Comparison of ENCODE assay signal across 15 cellular contexts in genomic region chr17:47274319-47275069, GRCh38. TPM values are rescaled to one million over a fixed set of nuclear protein-coding genes. Genes with fewer than 3 reads are reported as not detected.
DNase-seq lines count a peak whose midpoint lies in the region; ATAC-seq, FAIRE-seq and TF ChIP-seq lines count a peak whose summit lies in the region.
"Had no signal": no experiment of that assay in that cellular context is flagged by ENCODE, and none has a peak within 500 bp of the region (broad histone marks: within the 10 kb centered on the region; RNA-seq: fewer than 3 reads in every experiment).

No MANE protein-coding gene starts in this region.

- H3K4me1 ChIP-seq in IMR-90 (ENCODE audit: control insufficient read depth, insufficient read depth, low read length) (peaks cover 40% of the 10 kb centered on the region), H1 (replicated peaks in 1 of 4; ENCODE audit: control insufficient read depth in 3 of 4, insufficient read depth in 4 of 4, low read length in 3 of 4) (peaks cover 6 to 18% (median 11%) of the 10 kb centered on the region in 4 experiments), muscle layer of colon (ENCODE audit: insufficient read depth, low read length) (peaks cover 71% of the 10 kb centered on the region), transverse colon (peaks cover 32 to 53% (median 39%) of the 10 kb centered on the region in 4 donors)

- no peak for TF ChIP-seq CTCF in IMR-90 (conservative IDR thresholded peaks at IDR 0.05; ENCODE audit: low read depth, low read length)
- TF ChIP-seq CTCF in H1 (IDR thresholded peaks at IDR 0.05; ENCODE audit: control extremely low read depth in 1 of 3, insufficient read depth in 1 of 3, low read depth in 1 of 3, low read length in 3 of 3), result no peak
- TF ChIP-seq CTCF in transverse colon (IDR thresholded peaks at IDR 0.05), result no peak

- H2BK5ac ChIP-seq in IMR-90 (ENCODE audit: low read depth, low read length, poor library complexity, severe bottlenecking), result peak overlapping the region; percentile 93
- H2BK5ac ChIP-seq in H1 (ENCODE audit: low read depth, low read length), result no peak overlapping the region

- no peak for FAIRE-seq in H1 (lab: Jason Lieb, UNC)
- FAIRE-seq: endothelial cell of umbilical vein had no signal

- peak overlapping the region; percentile 93 for H3K14ac ChIP-seq in IMR-90 (replicated peaks; ENCODE audit: low read depth, low read length)
- H3K14ac ChIP-seq in H1 (ENCODE audit: insufficient read length), result no peak overlapping the region

- H3K36me3 ChIP-seq in IMR-90 (ENCODE audit: control insufficient read depth, insufficient read depth, low read length) (no peaks in the 10 kb centered on the region), H1 (ENCODE audit: control insufficient read depth in 2 of 4, insufficient read depth in 4 of 4, low read length in 3 of 4) (no peaks in the 10 kb centered on the region), muscle layer of colon (ENCODE audit: insufficient read depth, low read length) (no peaks in the 10 kb centered on the region), transverse colon (no peaks in the 10 kb centered on the region)

- H2BK20ac ChIP-seq in IMR-90 (ENCODE audit: low read depth, low read length) (peak overlapping the region; percentile 97), H1 (ENCODE audit: low read length) (no peak overlapping the region)

- peak overlapping the region; percentile 95 for H2BK120ac ChIP-seq in IMR-90 (ENCODE audit: low read depth, low read length)
- H2BK120ac ChIP-seq in H1 (replicated peaks; ENCODE audit: low read depth, low read length), result peak overlapping the region; percentile 16

- in situ Hi-C loops in IMR-90 (cut with MboI; ENCODE audit: low sequenced_read_pairs) (no loop called here), transverse colon (cut with MboI; ENCODE audit: low pct_ligation_motif_present in 1 of 4, low pct_unique_long_range_greater_than_20kb in 1 of 4, low sequenced_read_pairs in 3 of 4) (no loop called here)

- peaks cover 42% of the 10 kb centered on the region for H3K9me1 ChIP-seq in IMR-90 (ENCODE audit: insufficient read depth, low read length)

- TF ChIP-seq EP300 in H1 (IDR thresholded peaks at IDR 0.05; ENCODE audit: borderline replicate concordance in 1 of 2, low read depth in 2 of 2, low read length in 2 of 2), result no peak
- no peak for TF ChIP-seq EP300 in transverse colon (IDR thresholded peaks at IDR 0.05; ENCODE audit: low read depth)

- POLR2A ChIA-PET in IMR-90 (lab: Charles Lee; ENCODE audit: unreplicated experiment) (no interaction called here), H1 (lab: Charles Lee; ENCODE audit: partially characterized antibody) (interaction anchor here (0.6 to 2.1 kb wide), 4 partner anchors 10 to 207 kb away, joined by 3 to 5 read pairs (median 4); partner anchors contain the start of gene EFCAB13)

- peak overlapping the region; percentile 84 for H2BK15ac ChIP-seq in IMR-90 (ENCODE audit: low read depth, low read length)
- H2BK15ac ChIP-seq in H1 (ENCODE audit: low read length), result no peak overlapping the region; the same call in 1 of the 2 replicates

- no peaks in the 10 kb centered on the region for H3K9me3 ChIP-seq in IMR-90 (ENCODE audit: control insufficient read depth, insufficient read depth, low read length)
- no peaks in the 10 kb centered on the region for H3K9me3 ChIP-seq in H1 (ENCODE audit: insufficient read depth in 2 of 2, low read depth in 1 of 2, low read length in 1 of 2)
- no peaks in the 10 kb centered on the region for H3K9me3 ChIP-seq in muscle layer of colon (ENCODE audit: low read length)
- H3K9me3 ChIP-seq in transverse colon, result no peaks in the 10 kb centered on the region

- H3K56ac ChIP-seq in IMR-90 (ENCODE audit: extremely low read depth, insufficient read depth, low read length) (no peak overlapping the region), H1 (replicated peaks; ENCODE audit: insufficient read length, low read depth, low read length) (no peak overlapping the region)

- H3K4me2 ChIP-seq in IMR-90 (ENCODE audit: low read depth, low read length) (no peak overlapping the region; the same call in 1 of the 2 replicates), H1 (ENCODE audit: insufficient read depth in 1 of 2, low read depth in 2 of 2, low read length in 2 of 2) (peak overlapping the region in 1 of 2 experiments; percentile 58; a peak in 2 of 4 replicates)

- intact Hi-C loops in IMR-90 (cut with micrococcal nuclease), result no loop called here
- intact Hi-C loops in transverse colon (cut with DNase I; ENCODE audit: low total_unique reads), result no loop called here

- H4K8ac ChIP-seq in IMR-90 (ENCODE audit: low read depth in 2 of 2, low read length in 2 of 2) (peak overlapping the region; percentile 77 to 90), H1 (ENCODE audit: extremely low read depth, insufficient read depth, low read length) (no peak overlapping the region)

- H2AK9ac ChIP-seq in IMR-90 (replicated peaks; ENCODE audit: low read depth, low read length, poor library complexity), result no peak overlapping the region

- H2BK12ac ChIP-seq in H1 (ENCODE audit: low read depth, low read length), result peak overlapping the region; percentile 75

- H3K27ac ChIP-seq in IMR-90 (ENCODE audit: insufficient read depth, low read length) (peak overlapping the region; percentile 86), H1 (ENCODE audit: low read depth, low read length) (no peak overlapping the region), muscle layer of colon (ENCODE audit: low read depth, low read length) (peak overlapping the region; percentile 95), transverse colon (peak overlapping the region; percentile 81 to 91 (median 86))
- H3K27ac ChIP-seq: C4-2B had no signal

- CTCF ChIA-PET in IMR-90 (lab: Yijun Ruan, JAX), result interaction anchor here (2.0 kb wide), 1 partner anchor 14 kb away, joined by 4 read pairs; no protein-coding TSS in a partner anchor
- CTCF ChIA-PET in H1 (lab: Charles Lee; ENCODE audit: partially characterized antibody), result interaction anchor here (1.0 to 1.5 kb wide), 4 partner anchors 9 to 38 kb away, joined by 3 to 4 read pairs (median 4); no protein-coding TSS in a partner anchor

- H4K5ac ChIP-seq in IMR-90 (ENCODE audit: low read depth, low read length) (peak overlapping the region; percentile 80), H1 (ENCODE audit: insufficient read length, low read depth, low read length) (no peak overlapping the region)

- H3K79me1 ChIP-seq in IMR-90 (ENCODE audit: low read depth in 1 of 2, low read length in 2 of 2) (peaks cover 9 to 55% of the 10 kb centered on the region in 2 experiments), H1 (ENCODE audit: low read depth, low read length) (no peaks in the 10 kb centered on the region)

- TF ChIP-seq POLR2A in IMR-90 (IDR thresholded peaks at IDR 0.05; ENCODE audit: low read depth, low read length) (no peak), H1 (IDR thresholded peaks at IDR 0.05; ENCODE audit: control extremely low read depth in 1 of 2, low read depth in 2 of 2, low read length in 2 of 2) (no peak), transverse colon (IDR thresholded peaks at IDR 0.05) (no peak)

- H2AFZ ChIP-seq in IMR-90 (replicated peaks; ENCODE audit: low read length, poor library complexity) (no peak overlapping the region), H1 (ENCODE audit: low read length) (no peak overlapping the region)

- H4K91ac ChIP-seq in IMR-90 (ENCODE audit: insufficient read depth, low read depth, low read length) (peak overlapping the region; percentile 96), H1 (replicated peaks; ENCODE audit: insufficient read length, low read length) (peak overlapping the region; percentile 62)

- H2AK5ac ChIP-seq in IMR-90 (ENCODE audit: low read depth, low read length) (peak overlapping the region; percentile 97), H1 (ENCODE audit: low read depth, low read length) (no peak overlapping the region; the same call in 1 of the 2 replicates)

- TF ChIP-seq RAD21 in IMR-90 (IDR thresholded peaks at IDR 0.05; ENCODE audit: low read length) (no peak), H1 (IDR thresholded peaks at IDR 0.05 in 1 of 2, conservative IDR thresholded peaks at IDR 0.05 in 1 of 2; ENCODE audit: low read depth in 2 of 2, low read length in 2 of 2) (no peak)

- peak overlapping the region; percentile 55 for H3K9ac ChIP-seq in IMR-90 (ENCODE audit: low read depth, low read length)
- no peak overlapping the region for H3K9ac ChIP-seq in H1 (replicated peaks in 1 of 4; ENCODE audit: extremely low read depth in 1 of 4, low read depth in 3 of 4, low read length in 3 of 4)
- peak overlapping the region; percentile 28 for H3K9ac ChIP-seq in muscle layer of colon (ENCODE audit: low read length)

- H3K4me3 ChIP-seq in IMR-90 (ENCODE audit: insufficient read depth, low read depth, low read length) (no peak overlapping the region), H1 (ENCODE audit: extremely low read depth in 1 of 4, insufficient read depth in 2 of 4, low read depth in 3 of 4, low read length in 4 of 4) (no peak overlapping the region), muscle layer of colon (ENCODE audit: low read depth in 1 of 2, low read length in 2 of 2) (no peak overlapping the region), transverse colon (no peak overlapping the region)

- no peaks in the 10 kb centered on the region for H3K23me2 ChIP-seq in H1 (ENCODE audit: low read depth, low read length)

- 83% methylated on average over 1 of the region's 5 CpGs; no CpG with 5 or more reads in 1 of the 2 experiments for WGBS in IMR-90 (ENCODE audit: extremely low coverage in 2 of 2, insufficient read length in 1 of 2), 2 experiments
- WGBS in H1 (ENCODE audit: extremely low coverage in 1 of 2, insufficient coverage in 1 of 2, insufficient read length in 1 of 2, insufficient replicate concordance in 2 of 2, low coverage in 1 of 2, low lambda C conversion rate in 2 of 2, missing lambda C conversion rate in 1 of 2), 2 experiments, result 81% methylated on average over 5 of the region's 5 CpGs; no CpG with 5 or more reads in 1 of the 2 experiments
- WGBS in transverse colon (ENCODE audit: low coverage in 1 of 2), 2 donors, result 47 to 89% methylated on average over 2 to 5 of the region's 5 CpGs

- H4K20me1 ChIP-seq in IMR-90 (ENCODE audit: insufficient read depth, low read length), result peaks cover under 1% of the 10 kb centered on the region; the same call in 1 of the 2 replicates
- no peaks in the 10 kb centered on the region for H4K20me1 ChIP-seq in H1 (replicated peaks in 1 of 2; ENCODE audit: control insufficient read depth in 1 of 2, insufficient read depth in 2 of 2, low read length in 2 of 2)

- ATAC-seq in IMR-90 (ENCODE audit: low read depth) (no peak), GM19452 (IDR thresholded peaks at IDR 0.05; ENCODE audit: unreplicated experiment) (no peak)
- ATAC-seq: stimulated activated naive CD8-positive, alpha-beta T cell treated with anti-CD3 and anti-CD28 coated beads, Interleukin-15, Interleukin-2, amounts not matched to agents 100 U/mL and 50 U/mL, for 24 hours had no signal

- H3K4ac ChIP-seq in IMR-90 (ENCODE audit: low read depth, low read length), result peak overlapping the region; percentile 97
- no peak overlapping the region for H3K4ac ChIP-seq in H1 (replicated peaks; ENCODE audit: insufficient read length, low read depth, low read length)

- DNase-seq in IMR-90 (no peak), H1 (ENCODE audit: low read depth in 1 of 2, low spot score in 2 of 2) (no peak), transverse colon (no peak), SIG-M5 treated with dmso at 0.1 percent for 504 hours (lab: John Stamatoyannopoulos, UW; ENCODE audit: unreplicated experiment) (no peak)
- DNase-seq in stimulated activated CD4-positive, alpha-beta T cell treated with anti-CD3 and anti-CD28 coated beads, Interleukin-2, amount 100 ng/mL, for 48 hours, result no peak
- DNase-seq: activated CD8-positive, alpha-beta memory T cell treated with anti-CD3 and anti-CD28 coated beads, Interleukin-2, amount 50 U/mL, for 48 hours; central memory CD4-positive, alpha-beta T cell; DND-41; NCI-H2081; stimulated activated naive CD8-positive, alpha-beta T cell treated with anti-CD3 and anti-CD28 coated beads, Interleukin-15, Interleukin-2, amounts not matched to agents 100 U/mL and 50 U/mL, for 24 hours had no signal

- BruUV-seq in IMR-90 (replicated peaks; lab: Mats Ljungman, UMichigan), result no TSS peak

- H3K27me3 ChIP-seq in IMR-90 (ENCODE audit: control insufficient read depth, insufficient read depth, low read length), result no peaks in the 10 kb centered on the region
- H3K27me3 ChIP-seq in H1 (replicated peaks in 1 of 4; ENCODE audit: control insufficient read depth in 3 of 4, extremely low read depth in 1 of 4, insufficient read depth in 3 of 4, low read length in 3 of 4), result no peaks in the 10 kb centered on the region
- no peaks in the 10 kb centered on the region for H3K27me3 ChIP-seq in muscle layer of colon (ENCODE audit: control insufficient read depth in 1 of 2, insufficient read depth in 2 of 2, low read length in 2 of 2)
- no peaks in the 10 kb centered on the region for H3K27me3 ChIP-seq in transverse colon

- dilution Hi-C loops in IMR-90 (cut with HindIII; ENCODE audit: low sequenced_read_pairs, unreplicated experiment), result no loop called here

- H3K79me2 ChIP-seq in H1 (ENCODE audit: control insufficient read depth in 1 of 2, insufficient read depth in 2 of 2, low read length in 2 of 2), result no peaks in the 10 kb centered on the region

- H3K18ac ChIP-seq in IMR-90 (ENCODE audit: low read depth, low read length), result peak overlapping the region; percentile 80
- H3K18ac ChIP-seq in H1 (ENCODE audit: extremely low read depth, low read length), result peak overlapping the region; percentile 0; the same call in 1 of the 2 replicates

- H3K23ac ChIP-seq in IMR-90 (ENCODE audit: low read depth, low read length) (peak overlapping the region; percentile 25; the same call in 1 of the 2 replicates), H1 (ENCODE audit: insufficient read length) (no peak overlapping the region)

RNA-seq across cellular contexts. Expression of gene ITGB3, which starts 20.9 kb away (rescaled TPM):
- total RNA-seq in IMR-90 (2012; rRNA removed) (14.4 and 17.6 TPM in 2 replicates), transverse colon (10 to 100 TPM in 1 of 4 donors, 1 to 10 TPM in 3; 7.9 to 26.3 (median 8.6) TPM)
- polyA plus RNA-seq in IMR-90 (2012; rRNA removed) (9.0 and 9.8 TPM in 2 replicates), H1 (2011; rRNA removed) (0.08 and 0.09 TPM in 2 replicates)
- polyA plus RNA-seq in IMR-90 (2012; cell fraction: cytosol; rRNA removed), result 5.7 and 6.6 TPM in 2 replicates
- polyA plus RNA-seq in IMR-90 (2012; cell fraction: nucleus; rRNA removed; ENCODE audit: low replicate concordance), result 2.9 and 7.5 TPM in 2 replicates
- 0.09 TPM in 1 of 2 replicates, not detected in the other for total RNA-seq in H1 (2021; fragmentation: NEBNext Ultra II Directional; extraction: Animal tissue kit (Norgen Biotek cat#: 25700))
- polyA plus RNA-seq in H1 (2011; cell fraction: cytosol; rRNA removed), result 0.10 TPM
- 0.14 TPM for polyA plus RNA-seq in H1 (2011; cell fraction: nucleus; rRNA removed)
- polyA plus RNA-seq in H1 (2012, experiment 1 of 2), result 0.07 to 0.31 TPM (median 0.17 TPM) in 4 replicates
- 0.04 TPM for polyA plus RNA-seq in H1 (2012, experiment 2 of 2)
- polyA plus RNA-seq in H1 (2013, experiment 1 of 2), result 0.02 TPM
- polyA plus RNA-seq in H1 (2013, experiment 2 of 2), result 0.09 TPM
- polyA minus RNA-seq in H1 (2011; rRNA and poly(A)+ RNA removed), result 0.16 and 0.46 TPM in 2 replicates
- not detected for polyA minus RNA-seq in H1 (2011; cell fraction: cytosol; rRNA and poly(A)+ RNA removed)
- 0.30 TPM for polyA minus RNA-seq in H1 (2011; cell fraction: nucleus; rRNA and poly(A)+ RNA removed)
- polyA plus RNA-seq: neural cell had no signal

RNA-seq across cellular contexts. Expression of gene EFCAB13, which starts 49.3 kb away (rescaled TPM):
- total RNA-seq in IMR-90 (2012; rRNA removed) (1.1 and 1.4 TPM in 2 replicates), transverse colon (10 to 100 TPM in 1 of 4 donors, 1 to 10 TPM in 3; 6.0 to 12.7 (median 8.1) TPM)
- polyA plus RNA-seq in IMR-90 (2012; rRNA removed) (0.22 and 0.77 TPM in 2 replicates), H1 (2011; rRNA removed) (0.12 and 0.47 TPM in 2 replicates)
- 0.08 and 0.10 TPM in 2 replicates for polyA plus RNA-seq in IMR-90 (2012; cell fraction: cytosol; rRNA removed)
- 0.34 and 1.7 TPM in 2 replicates for polyA plus RNA-seq in IMR-90 (2012; cell fraction: nucleus; rRNA removed; ENCODE audit: low replicate concordance)
- total RNA-seq in H1 (2021; fragmentation: NEBNext Ultra II Directional; extraction: Animal tissue kit (Norgen Biotek cat#: 25700)), result 1.3 and 2.0 TPM in 2 replicates
- 0.53 TPM for polyA plus RNA-seq in H1 (2011; cell fraction: cytosol; rRNA removed)
- polyA plus RNA-seq in H1 (2011; cell fraction: nucleus; rRNA removed), result 0.53 TPM
- 0.71 to 2.0 TPM (median 1.2 TPM) in 4 replicates for polyA plus RNA-seq in H1 (2012, experiment 1 of 2)
- polyA plus RNA-seq in H1 (2012, experiment 2 of 2), result not detected
- 1.0 TPM for polyA plus RNA-seq in H1 (2013, experiment 1 of 2)
- polyA plus RNA-seq in H1 (2013, experiment 2 of 2), result 0.75 TPM
- polyA minus RNA-seq in H1 (2011; rRNA and poly(A)+ RNA removed), result 0.95 and 1.2 TPM in 2 replicates
- polyA minus RNA-seq in H1 (2011; cell fraction: cytosol; rRNA and poly(A)+ RNA removed), result 2.2 TPM
- 3.2 TPM for polyA minus RNA-seq in H1 (2011; cell fraction: nucleus; rRNA and poly(A)+ RNA removed)

Comparison
In these comparisons a context has a peak if more than half of its experiments do, and no peak if none do; other contexts are left out.
1. H3K9ac ChIP-seq: peak in IMR-90 (single experiment) and muscle layer of colon (single experiment); none in H1 (0 of 4).